ENCODE assay signal across 11 cellular contexts in the genomic region with DNA sequence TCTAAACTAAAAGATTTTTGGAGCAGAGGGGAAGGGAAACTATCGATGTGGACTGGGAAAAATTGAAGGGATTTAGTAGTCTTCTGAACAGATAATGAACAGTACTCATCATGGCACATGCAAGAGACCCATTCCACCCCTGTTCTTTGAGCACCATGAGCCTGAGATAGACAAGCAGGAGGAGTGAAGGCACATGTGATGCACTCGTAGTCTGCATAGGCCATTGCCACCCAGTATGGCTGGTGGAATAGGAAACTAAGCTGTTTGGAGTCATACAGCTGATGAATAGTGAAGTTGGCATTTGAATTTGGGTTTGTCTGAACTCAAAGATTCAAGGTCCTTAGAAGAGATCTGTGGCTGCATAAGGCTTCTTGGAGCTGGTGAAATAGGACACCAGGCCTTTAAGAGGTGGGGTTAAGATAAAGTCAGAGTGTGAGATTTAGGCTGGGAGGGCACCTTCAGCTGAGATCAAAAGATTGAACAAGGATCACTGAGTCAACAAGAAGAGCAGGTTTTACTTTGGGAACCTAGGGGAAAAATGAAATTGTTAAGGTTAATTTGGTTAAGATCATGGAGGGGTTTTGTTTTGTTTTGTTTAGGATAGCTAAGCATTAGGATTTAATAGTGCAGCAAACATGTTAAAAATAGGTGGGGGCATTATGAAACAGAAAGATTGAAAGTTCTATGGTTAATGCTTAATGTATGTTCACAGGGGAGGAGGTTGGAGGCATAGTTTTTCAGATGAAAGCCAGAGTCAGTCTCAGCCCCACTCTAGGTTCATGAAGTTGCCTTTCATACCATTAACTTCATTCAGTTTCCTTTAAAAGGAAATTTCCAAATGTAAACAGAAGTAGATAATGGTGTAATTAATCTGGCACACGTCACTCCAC.
A peak's percentile ranks its signal among the peaks of the same experiment; 100 is the strongest.
DNase-seq lines count a peak whose midpoint lies in the region; ATAC-seq, FAIRE-seq and TF ChIP-seq lines count a peak whose summit lies in the region.
"Had no signal": no experiment of that assay in that cellular context is flagged by ENCODE, and none has a peak within 500 bp of the region (broad histone marks: within the 10 kb centered on the region; RNA-seq: fewer than 3 reads in every experiment).

No MANE protein-coding gene starts in this region.

- H3K9me3 Mint-ChIP-seq in CD4-positive, CD25-positive, alpha-beta regulatory T cell: no peaks in the 10 kb centered on the region

- H3K4me3 ChIP-seq in CD4-positive, CD25-positive, alpha-beta regulatory T cell (ENCODE audit: low read depth, low read length): no peak overlapping the region
- no peak overlapping the region for H3K4me3 ChIP-seq in bronchial epithelial cell (ENCODE audit: low read depth, low read length)
- H3K4me3 ChIP-seq: lung had no signal

- H3K27me3 ChIP-seq in CD4-positive, CD25-positive, alpha-beta regulatory T cell (ENCODE audit: control insufficient read depth, insufficient read depth, low read length): no peaks in the 10 kb centered on the region
- no peaks in the 10 kb centered on the region for H3K27me3 ChIP-seq in bronchial epithelial cell (ENCODE audit: control insufficient read depth, insufficient read depth, low read length)

- H3K4me1 ChIP-seq in CD4-positive, CD25-positive, alpha-beta regulatory T cell (ENCODE audit: control insufficient read depth, insufficient read depth, low read length, poor library complexity, severe bottlenecking): peaks cover 7% of the 10 kb centered on the region

- no peak for ATAC-seq in CD4-positive, CD25-positive, alpha-beta regulatory T cell (ENCODE audit: low read depth in 2 of 2)
- peak; percentile 89 for ATAC-seq in GM19395 (IDR thresholded peaks at IDR 0.05; ENCODE audit: unreplicated experiment)
- peak; percentile 56 for ATAC-seq in HG03025 (IDR thresholded peaks at IDR 0.05; ENCODE audit: low FRiP score, unreplicated experiment)

- peaks cover 35 to 79% (median 47%) of the 10 kb centered on the region in 4 donors for H3K4me1 Mint-ChIP-seq in CD4-positive, CD25-positive, alpha-beta regulatory T cell

- peak overlapping the region in 2 of 4 donors; percentile 20 to 52 for H3K4me3 Mint-ChIP-seq in CD4-positive, CD25-positive, alpha-beta regulatory T cell

- no peak for TF ChIP-seq CTCF in bronchial epithelial cell (IDR thresholded peaks at IDR 0.05; ENCODE audit: insufficient read depth, low read length, severe bottlenecking)

- peak in 1 of 3 donors; percentile 19 for DNase-seq in CD4-positive, CD25-positive, alpha-beta regulatory T cell
- DNase-seq in bronchial epithelial cell (ENCODE audit: low read depth) (peak; percentile 37), HPDE6-E6E7 (ENCODE audit: extremely low spot score) (no peak), NCI-H526 treated with DMSO at 0.1 percent for 48 hours (lab: John Stamatoyannopoulos, UW) (no peak), SIG-M5 treated with dmso at 0.1 percent for 504 hours (lab: John Stamatoyannopoulos, UW; ENCODE audit: unreplicated experiment) (no peak), NCI-H446 (lab: John Stamatoyannopoulos, UW) (no peak)
- DNase-seq: CD4-positive, alpha-beta memory T cell had no signal

- FAIRE-seq in bronchial epithelial cell (lab: Jason Lieb, UNC): no peak
- FAIRE-seq: colon had no signal

- peaks cover 17% of the 10 kb centered on the region for H3K36me3 Mint-ChIP-seq in CD4-positive, CD25-positive, alpha-beta regulatory T cell

- no peaks in the 10 kb centered on the region for H3K9me3 ChIP-seq in CD4-positive, CD25-positive, alpha-beta regulatory T cell (ENCODE audit: control insufficient read depth in 2 of 2, low read length in 2 of 2)

- H3K36me3 ChIP-seq in CD4-positive, CD25-positive, alpha-beta regulatory T cell (ENCODE audit: control insufficient read depth, insufficient read depth, low read length): no peaks in the 10 kb centered on the region
- H3K36me3 ChIP-seq in bronchial epithelial cell (ENCODE audit: control insufficient read depth, insufficient read depth, low read length): no peaks in the 10 kb centered on the region

- peak overlapping the region in 2 of 3 donors; percentile 3 to 26 for H3K27ac Mint-ChIP-seq in CD4-positive, CD25-positive, alpha-beta regulatory T cell

- H3K27me3 Mint-ChIP-seq in CD4-positive, CD25-positive, alpha-beta regulatory T cell: no peaks in the 10 kb centered on the region
- H3K27me3 Mint-ChIP-seq: CD4-positive, alpha-beta memory T cell had no signal

- no peak overlapping the region for H3K27ac ChIP-seq in CD4-positive, CD25-positive, alpha-beta regulatory T cell (ENCODE audit: insufficient read depth, low read length, poor library complexity, severe bottlenecking)

Comparison
In these comparisons a context has a peak if more than half of its experiments do, and no peak if none do; other contexts are left out.
1. ATAC-seq: peak in GM19395 (single experiment) and HG03025 (single experiment); none in CD4-positive, CD25-positive, alpha-beta regulatory T cell (0 of 2).